26 cellular contexts compared by ENCODE assay signal in the genomic region with DNA sequence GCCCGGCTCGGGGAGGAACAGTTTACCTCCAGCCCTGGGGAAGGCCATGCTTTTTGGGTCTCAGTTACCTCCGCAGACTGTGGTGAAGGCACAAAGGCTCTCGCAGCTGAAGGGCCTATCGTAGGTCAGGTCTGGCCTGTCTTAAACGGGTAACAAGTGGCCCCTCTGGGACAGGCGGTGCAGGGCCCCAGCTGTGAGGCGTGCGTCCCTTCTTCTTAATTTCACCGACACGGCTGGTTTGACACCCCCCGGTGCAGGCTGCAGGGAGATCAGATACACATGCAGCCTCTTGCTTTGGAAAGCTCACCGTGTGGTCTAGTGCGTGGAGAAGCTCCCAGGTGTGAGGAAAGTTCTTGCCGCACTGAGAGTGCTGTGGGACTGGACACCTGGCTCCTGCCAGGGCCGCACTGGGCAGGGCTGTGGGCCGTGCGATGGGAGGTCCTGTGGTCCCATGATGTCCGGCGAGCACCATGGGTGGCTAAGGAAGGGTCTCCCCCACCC.
"Had no signal": no experiment of that assay in that cellular context is flagged by ENCODE, and none has a peak within 500 bp of the region (broad histone marks: within the 10 kb centered on the region; RNA-seq: fewer than 3 reads in every experiment).

No MANE protein-coding gene starts in this region.

- H3K27ac ChIP-seq: left ventricle myocardium inferior, pancreas, prostate gland, skin epidermis, transverse colon, upper lobe of left lung had no signal

- FAIRE-seq: islet of Langerhans, pancreas had no signal

- H3K4me3 ChIP-seq: left ventricle myocardium inferior, lung, mucosa of descending colon, pancreas, prostate gland, skin epidermis, transverse colon, upper lobe of left lung had no signal

- DNase-seq: hypothalamus; immature natural killer cell; left ventricle myocardium inferior; mesendoderm; naive thymus-derived CD4-positive, alpha-beta T cell; nucleus accumbens; retina; stimulated activated CD4-positive, alpha-beta T cell treated with anti-CD3 and anti-CD28 coated beads, Interleukin-12 subunit alpha, Interleukin-12 subunit beta, amount 100 ng/mL, for 4 hours; stimulated activated CD4-positive, alpha-beta T cell treated with anti-CD3 and anti-CD28 coated beads, Interleukin-15, amount 100 ng/mL, for 24 hours; stimulated activated CD4-positive, alpha-beta T cell treated with anti-CD3 and anti-CD28 coated beads, Interleukin-2, amount 100 ng/mL, for 24 hours; stimulated activated CD4-positive, alpha-beta T cell treated with anti-CD3 and anti-CD28 coated beads, Interleukin-4, amount 100 ng/mL, for 1 hour; stimulated activated naive CD4-positive, alpha-beta T cell treated with Interleukin-2 at 50 U/mL for 16 hours; stimulated activated naive CD8-positive, alpha-beta T cell treated with anti-CD3 and anti-CD28 coated beads, Interleukin-15, amount 100 ng/mL, for 72 hours; substantia nigra; transverse colon had no signal

- H3K27ac Mint-ChIP-seq: immature natural killer cell; mesothelial cell of epicardium; naive thymus-derived CD4-positive, alpha-beta T cell; natural killer cell treated with Interleukin-12 subunit alpha and Interleukin-12 subunit beta and Interleukin-15 and Interleukin-18, amount 100 ng/mL, for 72 hours; stimulated activated naive CD8-positive, alpha-beta T cell treated with anti-CD3 and anti-CD28 coated beads, Interleukin-15, amount 100 ng/mL, for 72 hours had no signal

- H3K4me3 Mint-ChIP-seq: immature natural killer cell; mesothelial cell of epicardium; naive thymus-derived CD4-positive, alpha-beta T cell; natural killer cell treated with Interleukin-12 subunit alpha and Interleukin-12 subunit beta and Interleukin-15 and Interleukin-18, amount 100 ng/mL, for 72 hours; stimulated activated naive CD8-positive, alpha-beta T cell treated with anti-CD3 and anti-CD28 coated beads, Interleukin-15, amount 100 ng/mL, for 72 hours had no signal

- H3K4me1 ChIP-seq: left ventricle myocardium inferior, pancreas, prostate gland, transverse colon had no signal

- H3K9me3 Mint-ChIP-seq: immature natural killer cell; mesothelial cell of epicardium; naive thymus-derived CD4-positive, alpha-beta T cell; natural killer cell treated with Interleukin-12 subunit alpha and Interleukin-12 subunit beta and Interleukin-15 and Interleukin-18, amount 100 ng/mL, for 72 hours; stimulated activated naive CD8-positive, alpha-beta T cell treated with anti-CD3 and anti-CD28 coated beads, Interleukin-15, amount 100 ng/mL, for 72 hours had no signal

- ATAC-seq: mucosa of descending colon; naive thymus-derived CD4-positive, alpha-beta T cell; natural killer cell treated with Interleukin-12 subunit alpha and Interleukin-12 subunit beta and Interleukin-15 and Interleukin-18, amount 100 ng/mL, for 72 hours; pancreas; right cardiac atrium; sciatic nerve; stimulated activated naive CD8-positive, alpha-beta T cell treated with anti-CD3 and anti-CD28 coated beads, Interleukin-15, amount 100 ng/mL, for 72 hours had no signal

- H3K27me3 ChIP-seq: pancreas, transverse colon, upper lobe of left lung had no signal

- H3K9me3 ChIP-seq: left ventricle myocardium inferior, mucosa of descending colon, pancreas, prostate gland, transverse colon, upper lobe of left lung had no signal

- H3K36me3 ChIP-seq: left ventricle myocardium inferior, pancreas, prostate gland, transverse colon, upper lobe of left lung had no signal

- H3K36me3 Mint-ChIP-seq: immature natural killer cell; mesothelial cell of epicardium; naive thymus-derived CD4-positive, alpha-beta T cell; natural killer cell treated with Interleukin-12 subunit alpha and Interleukin-12 subunit beta and Interleukin-15 and Interleukin-18, amount 100 ng/mL, for 72 hours had no signal
